ENCODE assay signal across 8 cellular contexts in the genomic region with DNA sequence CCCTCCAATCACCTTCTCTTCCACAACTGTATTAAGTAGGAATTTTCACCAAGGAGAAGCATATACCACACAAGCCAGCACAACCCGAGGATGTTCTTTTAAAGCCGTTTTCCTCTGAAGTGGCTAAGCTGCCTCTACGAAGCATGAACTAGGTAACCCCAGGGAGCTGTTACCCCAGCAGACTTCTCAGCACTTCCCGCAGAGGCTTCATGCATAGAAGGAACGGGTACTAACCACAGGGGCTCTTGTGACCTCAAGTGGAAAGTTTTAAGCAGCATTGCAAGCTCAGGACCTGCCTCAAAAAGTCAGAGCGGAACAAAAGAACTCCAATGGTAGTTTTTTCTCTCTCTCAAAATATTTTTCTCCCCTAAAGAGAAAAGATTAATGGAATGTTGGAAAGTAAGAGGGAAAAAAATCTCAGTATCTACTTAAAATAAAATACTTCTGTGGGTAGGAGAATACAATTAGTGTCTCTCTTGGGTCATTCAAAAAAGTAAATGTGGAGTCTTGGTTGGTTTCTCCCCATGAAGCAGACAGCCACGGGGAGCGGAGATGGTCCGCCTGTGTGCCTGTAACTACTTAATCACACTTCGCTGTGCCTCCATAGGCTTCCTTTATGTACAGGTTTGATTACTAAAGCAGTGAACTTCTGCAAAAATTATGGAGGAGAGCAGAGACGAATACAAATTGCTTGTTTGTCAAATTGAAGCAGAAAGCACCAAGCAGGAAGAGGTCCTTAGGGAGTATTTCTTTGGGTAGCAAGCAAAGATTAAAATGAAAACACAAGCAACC. TPM values are rescaled to one million over a fixed set of nuclear protein-coding genes. Genes with fewer than 3 reads are reported as not detected.
DNase-seq lines count a peak whose midpoint lies in the region; ATAC-seq lines count a peak whose summit lies in the region.

No MANE protein-coding gene starts in this region.

- H3K36me3 Mint-ChIP-seq in activated T-cell treated with anti-CD3 and anti-CD28 coated beads, Interleukin-2, amount 50 U/mL, for 4 hours (ENCODE audit: insufficient read depth) = peaks cover 50% of the 10 kb centered on the region

- DNase-seq in activated CD8-positive, alpha-beta memory T cell treated with anti-CD3 and anti-CD28 coated beads for 1 hour (ENCODE audit: extremely low read depth in 1 of 2, low read depth in 1 of 2) = peak; percentile 1 to 19
- no peak for DNase-seq in activated CD8-positive, alpha-beta memory T cell treated with anti-CD3 and anti-CD28 coated beads, Interleukin-2, amount 50 U/mL, for 48 hours
- peak; percentile 43 for DNase-seq in activated T-cell treated with anti-CD3 and anti-CD28 coated beads, Interleukin-2, amount 50 U/mL, for 4 hours
- DNase-seq in pons (ENCODE audit: low spot score) = peak; percentile 42
- no peak for DNase-seq in glomerular visceral epithelial cell (ENCODE audit: extremely low spot score)
- no peak for DNase-seq in NCI-H748 (lab: John Stamatoyannopoulos, UW; ENCODE audit: unreplicated experiment)

- H3K27me3 Mint-ChIP-seq in activated T-cell treated with anti-CD3 and anti-CD28 coated beads, Interleukin-2, amount 50 U/mL, for 4 hours (ENCODE audit: low read depth) = no peaks in the 10 kb centered on the region

- ATAC-seq in HG03520 (IDR thresholded peaks at IDR 0.05; ENCODE audit: unreplicated experiment) (peak; percentile 67), GM18519 (IDR thresholded peaks at IDR 0.05; ENCODE audit: low FRiP score, unreplicated experiment) (no peak)
- ATAC-seq in activated T-cell treated with anti-CD3 and anti-CD28 coated beads, Interleukin-2, amount 50 U/mL, for 4 hours = peak; percentile 67 to 87

- peaks cover 15% of the 10 kb centered on the region for H3K4me1 Mint-ChIP-seq in activated T-cell treated with anti-CD3 and anti-CD28 coated beads, Interleukin-2, amount 50 U/mL, for 4 hours (ENCODE audit: low read depth)

- H3K9me3 Mint-ChIP-seq in activated T-cell treated with anti-CD3 and anti-CD28 coated beads, Interleukin-2, amount 50 U/mL, for 4 hours = no peaks in the 10 kb centered on the region

- H3K4me3 Mint-ChIP-seq in activated T-cell treated with anti-CD3 and anti-CD28 coated beads, Interleukin-2, amount 50 U/mL, for 4 hours = no peak overlapping the region

RNA-seq across cellular contexts. Expression of a gene that starts 40.9 kb away (rescaled TPM):
- total RNA-seq in activated T-cell treated with anti-CD3 and anti-CD28 coated beads, Interleukin-2, amount 50 U/mL, for 4 hours = 10 to 100 TPM; 26.9 to 27.6 (median 27.0) TPM

RNA-seq across cellular contexts. Expression of a gene that starts 52.0 kb away (rescaled TPM):
- 10 to 100 TPM in 1 of 3 donors, 1 to 10 TPM in 2; 6.5 to 10.7 (median 8.3) TPM for total RNA-seq in activated T-cell treated with anti-CD3 and anti-CD28 coated beads, Interleukin-2, amount 50 U/mL, for 4 hours

Comparison
In these comparisons a context has a peak if more than half of its experiments do, and no peak if none do; other contexts are left out.
1. DNase-seq: peak in activated CD8-positive, alpha-beta memory T cell treated with anti-CD3 and anti-CD28 coated beads for 1 hour (2 of 2), activated T-cell treated with anti-CD3 and anti-CD28 coated beads, Interleukin-2, amount 50 U/mL, for 4 hours (single experiment) and pons (single experiment); none in activated CD8-positive, alpha-beta memory T cell treated with anti-CD3 and anti-CD28 coated beads, Interleukin-2, amount 50 U/mL, for 48 hours (single experiment), glomerular visceral epithelial cell (single experiment) and NCI-H748 (single experiment).